Comparison of ENCODE assay signal across 18 cellular contexts in genomic region chr6:69631552-69632346, GRCh38.
DNase-seq lines count a peak whose midpoint lies in the region; ATAC-seq and TF ChIP-seq lines count a peak whose summit lies in the region.
"Had no signal": no experiment of that assay in that cellular context is flagged by ENCODE, and none has a peak within 500 bp of the region (broad histone marks: within the 10 kb centered on the region; RNA-seq: fewer than 3 reads in every experiment).

No MANE protein-coding gene starts in this region.

- intact Hi-C loops in sigmoid colon (cut with DNase I) = no loop called here

- H3K79me2 ChIP-seq in DND-41 (ENCODE audit: insufficient read depth, low read length) (no peaks in the 10 kb centered on the region), hepatocyte (no peaks in the 10 kb centered on the region)

- no peaks in the 10 kb centered on the region for H3K9me2 ChIP-seq in hepatocyte (replicated peaks; ENCODE audit: insufficient read depth)

- no peak for TF ChIP-seq POLR2A in sigmoid colon (IDR thresholded peaks at IDR 0.05)

- H4K20me1 ChIP-seq in DND-41 (ENCODE audit: insufficient read depth, low read length) (no peaks in the 10 kb centered on the region), hepatocyte (ENCODE audit: insufficient read depth, poor library complexity, severe bottlenecking) (no peaks in the 10 kb centered on the region)

- no peaks in the 10 kb centered on the region for H3K36me3 ChIP-seq in DND-41 (ENCODE audit: insufficient read depth, low read length)
- no peaks in the 10 kb centered on the region for H3K36me3 ChIP-seq in sigmoid colon
- no peaks in the 10 kb centered on the region for H3K36me3 ChIP-seq in hepatocyte (replicated peaks; ENCODE audit: insufficient read depth, low read depth)
- H3K36me3 ChIP-seq: thyroid gland had no signal

- H3K4me3 ChIP-seq in DND-41 (ENCODE audit: low read depth in 1 of 2, low read length in 2 of 2) (no peak overlapping the region), sigmoid colon (no peak overlapping the region), hepatocyte (no peak overlapping the region)
- H3K4me3 ChIP-seq: K562, mucosa of descending colon, thyroid gland had no signal

- TF ChIP-seq CTCF in DND-41 (IDR thresholded peaks at IDR 0.05; ENCODE audit: borderline replicate concordance, extremely low read depth, low read length, poor library complexity, severe bottlenecking) = no peak
- TF ChIP-seq CTCF in sigmoid colon (IDR thresholded peaks at IDR 0.05) = no peak
- no peak for TF ChIP-seq CTCF in hepatocyte (IDR thresholded peaks at IDR 0.05; ENCODE audit: poor library complexity)

- ATAC-seq in DND-41 (ENCODE audit: insufficient read depth, low read depth) = peak; percentile 91
- ATAC-seq in GM19328 (IDR thresholded peaks at IDR 0.05; ENCODE audit: unreplicated experiment) = peak; percentile 65
- ATAC-seq in HG03565 (IDR thresholded peaks at IDR 0.05; ENCODE audit: unreplicated experiment) = peak; percentile 60
- no peak for ATAC-seq in HG03108 (IDR thresholded peaks at IDR 0.05; ENCODE audit: unreplicated experiment)
- ATAC-seq: K562, mucosa of descending colon had no signal

- peak; percentile 19 for DNase-seq in DND-41
- peak; percentile 24 for DNase-seq in cerebellar cortex (ENCODE audit: low spot score)
- no peak for DNase-seq in sigmoid colon
- no peak for DNase-seq in HuH-7.5 (ENCODE audit: low spot score)
- DNase-seq in hepatocyte (ENCODE audit: low spot score) = no peak
- DNase-seq: activated naive CD4-positive, alpha-beta T cell treated with anti-CD3 and anti-CD28 coated beads for 36 hours; caudate nucleus; kidney glomerular epithelial cell; mucosa of descending colon; NCI-H1694 treated with DMSO at 0.1 percent for 48 hours; NCI-H82; SHP77 treated with DMSO at 0.1 percent for 48 hours; stimulated activated CD4-positive, alpha-beta T cell treated with anti-CD3 and anti-CD28 coated beads, Interleukin-15, amount 100 ng/mL, for 24 hours; thyroid gland had no signal

- H3K27me3 ChIP-seq in DND-41 (ENCODE audit: insufficient read depth, low read length, poor library complexity) (no peaks in the 10 kb centered on the region), sigmoid colon (no peaks in the 10 kb centered on the region), hepatocyte (no peaks in the 10 kb centered on the region)
- H3K27me3 ChIP-seq: thyroid gland had no signal

- no peaks in the 10 kb centered on the region for H3K4me1 ChIP-seq in DND-41 (ENCODE audit: insufficient read depth, low read length)
- no peaks in the 10 kb centered on the region for H3K4me1 ChIP-seq in sigmoid colon
- H3K4me1 ChIP-seq in hepatocyte (ENCODE audit: insufficient read depth) = no peaks in the 10 kb centered on the region
- H3K4me1 ChIP-seq: thyroid gland had no signal

- H2AFZ ChIP-seq in DND-41 (ENCODE audit: low read depth, low read length) (no peak overlapping the region), hepatocyte (no peak overlapping the region)

- no peak overlapping the region for H3K9ac ChIP-seq in DND-41 (ENCODE audit: low read depth, low read length)

- H3K4me2 ChIP-seq in DND-41 (ENCODE audit: insufficient read depth, low read length) (no peak overlapping the region), hepatocyte (no peak overlapping the region)

- H3K9me3 ChIP-seq in DND-41 (ENCODE audit: insufficient read depth, low read length, severe bottlenecking) (no peaks in the 10 kb centered on the region), sigmoid colon (no peaks in the 10 kb centered on the region), hepatocyte (ENCODE audit: low read depth) (no peaks in the 10 kb centered on the region)
- H3K9me3 ChIP-seq: mucosa of descending colon, thyroid gland had no signal

- 41 to 65% methylated on average over 4 of the region's 4 CpGs for WGBS in sigmoid colon, 2 donors
- 39% methylated on average over 4 of the region's 4 CpGs for WGBS in hepatocyte (ENCODE audit: low lambda C conversion rate, missing lambda C conversion rate)

- no peak for TF ChIP-seq EP300 in sigmoid colon (IDR thresholded peaks at IDR 0.05)

- H3K27ac ChIP-seq in DND-41 (ENCODE audit: low read length) (no peak overlapping the region), sigmoid colon (no peak overlapping the region), hepatocyte (no peak overlapping the region)
- H3K27ac ChIP-seq: thyroid gland had no signal

Comparison
In these comparisons a context has a peak if more than half of its experiments do, and no peak if none do; other contexts are left out.
1. DNase-seq: peak in DND-41 (single experiment) and cerebellar cortex (single experiment); none in sigmoid colon (single experiment), HuH-7.5 (single experiment) and hepatocyte (single experiment).